In genomic region chr11:67428052-67429001, GRCh38 we compare ENCODE assay signal across 1 cellular context.
TF ChIP-seq lines count a peak whose summit lies in the region.

TSS of gene RPS6KB2 (plus strand) at chr11:67428494. CDS start at chr11:67428546, 52 bp downstream.

TF ChIP-seq in HepG2, 621 proteins besides CTCF, POLR2A, EP300 and RAD21 (continued from another document and continues in another):
- TF ChIP-seq PRDM10 (CRISPR knock-in tag; IDR thresholded peaks at IDR 0.05; ENCODE audit: low read depth) (peak; percentile 72; the same call in 1 of the 2 replicates), MIXL1 (CRISPR knock-in tag; IDR thresholded peaks at IDR 0.05) (0 out of 2 replicates have a peak, but pooled peaks have one; percentile 58), FOXA1 (IDR thresholded peaks at IDR 0.05) (no peak), FOXA1 (CRISPR knock-in tag; IDR thresholded peaks at IDR 0.05) (no peak), ZNF24 (IDR thresholded peaks at IDR 0.05) (no peak), ZBTB34 (CRISPR knock-in tag; IDR thresholded peaks at IDR 0.05) (no peak), CREM (IDR thresholded peaks at IDR 0.05) (peak; percentile 100), CREM (CRISPR knock-in tag; IDR thresholded peaks at IDR 0.05) (peak; percentile 98), ZNF777 (CRISPR knock-in tag; IDR thresholded peaks at IDR 0.05) (peak; percentile 62; the same call in 1 of the 2 replicates), CENPT (CRISPR knock-in tag; IDR thresholded peaks at IDR 0.05; ENCODE audit: low read depth) (no peak), ETS1 (CRISPR knock-in tag; IDR thresholded peaks at IDR 0.05) (no peak), MBD4 (IDR thresholded peaks at IDR 0.05; ENCODE audit: borderline replicate concordance, low read length) (no peak), ZNF724P (CRISPR knock-in tag; IDR thresholded peaks at IDR 0.05; ENCODE audit: borderline replicate concordance) (no peak), ZNF224 (CRISPR knock-in tag; IDR thresholded peaks at IDR 0.05) (peak; percentile 69; the same call in 1 of the 2 replicates), ZNF3 (CRISPR knock-in tag; IDR thresholded peaks at IDR 0.05) (no peak), SP2 (CRISPR knock-in tag; IDR thresholded peaks at IDR 0.05) (peak; percentile 27; the same call in 1 of the 2 replicates), ZBTB38 (CRISPR knock-in tag; IDR thresholded peaks at IDR 0.05) (no peak), PHF21A (CRISPR knock-in tag; IDR thresholded peaks at IDR 0.05) (peak; percentile 76), POGK (CRISPR knock-in tag; conservative IDR thresholded peaks at IDR 0.05) (0 out of 2 replicates have a peak, but pooled peaks have one; percentile 46), ZBTB21 (CRISPR knock-in tag; IDR thresholded peaks at IDR 0.05) (peak; percentile 54; the same call in 1 of the 2 replicates), CEBPZ (IDR thresholded peaks at IDR 0.05; ENCODE audit: low read length) (no peak), NFE2 (CRISPR knock-in tag; IDR thresholded peaks at IDR 0.05) (no peak), E2F5 (CRISPR knock-in tag; conservative IDR thresholded peaks at IDR 0.05) (no peak), ZNF12 (CRISPR knock-in tag; IDR thresholded peaks at IDR 0.05) (peak; percentile 65; the same call in 1 of the 2 replicates), CREB1 (IDR thresholded peaks at IDR 0.05) (peak; percentile 99), CREB1 (CRISPR knock-in tag; IDR thresholded peaks at IDR 0.05) (peak; percentile 99), POLR2AphosphoS2 (IDR thresholded peaks at IDR 0.05; ENCODE audit: low read depth, low read length) (no peak), FOXA3 (CRISPR knock-in tag; IDR thresholded peaks at IDR 0.05) (peak; percentile 60; the same call in 1 of the 2 replicates), PAX8 (CRISPR knock-in tag; IDR thresholded peaks at IDR 0.05; ENCODE audit: borderline replicate concordance) (no peak), HOXA5 (CRISPR knock-in tag; IDR thresholded peaks at IDR 0.05) (peak; percentile 87), RBAK (CRISPR knock-in tag; IDR thresholded peaks at IDR 0.05) (no peak), ZNF264 (CRISPR knock-in tag; IDR thresholded peaks at IDR 0.05) (no peak), SMARCE1 (IDR thresholded peaks at IDR 0.05; ENCODE audit: borderline replicate concordance) (no peak), ZFP82 (CRISPR knock-in tag; IDR thresholded peaks at IDR 0.05; ENCODE audit: borderline replicate concordance) (peak; percentile 17; the same call in 1 of the 2 replicates), THAP11 (CRISPR knock-in tag; IDR thresholded peaks at IDR 0.05) (peak; percentile 100), ZBTB39 (CRISPR knock-in tag; IDR thresholded peaks at IDR 0.05) (no peak), BCLAF1 (IDR thresholded peaks at IDR 0.05) (no peak), U2AF1 (optimal IDR thresholded peaks at IDR 0.05; ENCODE audit: low read depth, low read length) (peak; percentile 80), ZMAT5 (CRISPR knock-in tag; IDR thresholded peaks at IDR 0.05; ENCODE audit: borderline replicate concordance, low read depth) (no peak), RBFOX2 (IDR thresholded peaks at IDR 0.05; ENCODE audit: low read depth, low read length) (peak; percentile 88)
